Comparison of ENCODE assay signal across 1 cellular context in the genomic region with DNA sequence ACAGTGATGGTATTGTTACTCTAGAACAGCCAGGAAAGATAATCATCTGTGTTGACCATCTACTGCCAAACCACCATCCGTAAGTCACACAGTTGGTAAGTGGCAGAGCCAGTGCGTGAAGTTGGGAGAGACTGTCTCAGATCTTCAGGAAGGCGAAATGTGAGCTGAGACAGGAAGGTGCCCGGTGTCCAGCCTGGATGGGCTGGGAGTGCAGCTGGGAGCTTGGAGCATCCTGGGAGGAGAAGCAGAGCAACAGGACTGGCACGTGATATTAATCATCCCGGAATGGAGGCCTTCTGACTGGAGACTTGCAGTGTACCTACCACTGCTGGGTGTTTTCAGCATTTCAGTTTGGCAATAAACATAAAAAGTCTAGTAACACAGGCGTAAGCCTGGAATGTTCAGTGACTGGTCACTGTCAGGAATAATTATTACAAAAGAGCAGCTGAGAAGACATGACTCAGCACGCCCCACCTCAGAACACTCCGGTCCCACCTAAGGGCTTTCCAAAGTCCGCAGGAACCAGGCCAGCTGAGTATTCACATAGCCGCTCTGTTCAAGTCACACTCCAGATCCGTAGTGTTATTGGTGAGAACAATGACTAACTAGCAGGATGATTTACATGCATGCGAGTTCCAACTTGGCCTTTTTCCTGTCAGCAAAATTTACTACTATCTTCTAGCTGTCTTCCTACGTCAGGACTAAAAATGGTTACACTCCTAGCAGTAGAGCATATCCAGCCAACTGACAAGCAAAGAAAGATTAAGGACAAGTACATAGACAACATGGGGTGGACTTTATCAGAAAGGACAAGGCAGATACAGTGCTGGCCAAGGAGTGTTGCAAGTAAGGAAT.
TF ChIP-seq lines count a peak whose summit lies in the region.

No MANE protein-coding gene starts in this region.

TF ChIP-seq in GM23338, 12 proteins besides CTCF, POLR2A, EP300 and RAD21 (continued from another document):
- TF ChIP-seq, protein P1, sequence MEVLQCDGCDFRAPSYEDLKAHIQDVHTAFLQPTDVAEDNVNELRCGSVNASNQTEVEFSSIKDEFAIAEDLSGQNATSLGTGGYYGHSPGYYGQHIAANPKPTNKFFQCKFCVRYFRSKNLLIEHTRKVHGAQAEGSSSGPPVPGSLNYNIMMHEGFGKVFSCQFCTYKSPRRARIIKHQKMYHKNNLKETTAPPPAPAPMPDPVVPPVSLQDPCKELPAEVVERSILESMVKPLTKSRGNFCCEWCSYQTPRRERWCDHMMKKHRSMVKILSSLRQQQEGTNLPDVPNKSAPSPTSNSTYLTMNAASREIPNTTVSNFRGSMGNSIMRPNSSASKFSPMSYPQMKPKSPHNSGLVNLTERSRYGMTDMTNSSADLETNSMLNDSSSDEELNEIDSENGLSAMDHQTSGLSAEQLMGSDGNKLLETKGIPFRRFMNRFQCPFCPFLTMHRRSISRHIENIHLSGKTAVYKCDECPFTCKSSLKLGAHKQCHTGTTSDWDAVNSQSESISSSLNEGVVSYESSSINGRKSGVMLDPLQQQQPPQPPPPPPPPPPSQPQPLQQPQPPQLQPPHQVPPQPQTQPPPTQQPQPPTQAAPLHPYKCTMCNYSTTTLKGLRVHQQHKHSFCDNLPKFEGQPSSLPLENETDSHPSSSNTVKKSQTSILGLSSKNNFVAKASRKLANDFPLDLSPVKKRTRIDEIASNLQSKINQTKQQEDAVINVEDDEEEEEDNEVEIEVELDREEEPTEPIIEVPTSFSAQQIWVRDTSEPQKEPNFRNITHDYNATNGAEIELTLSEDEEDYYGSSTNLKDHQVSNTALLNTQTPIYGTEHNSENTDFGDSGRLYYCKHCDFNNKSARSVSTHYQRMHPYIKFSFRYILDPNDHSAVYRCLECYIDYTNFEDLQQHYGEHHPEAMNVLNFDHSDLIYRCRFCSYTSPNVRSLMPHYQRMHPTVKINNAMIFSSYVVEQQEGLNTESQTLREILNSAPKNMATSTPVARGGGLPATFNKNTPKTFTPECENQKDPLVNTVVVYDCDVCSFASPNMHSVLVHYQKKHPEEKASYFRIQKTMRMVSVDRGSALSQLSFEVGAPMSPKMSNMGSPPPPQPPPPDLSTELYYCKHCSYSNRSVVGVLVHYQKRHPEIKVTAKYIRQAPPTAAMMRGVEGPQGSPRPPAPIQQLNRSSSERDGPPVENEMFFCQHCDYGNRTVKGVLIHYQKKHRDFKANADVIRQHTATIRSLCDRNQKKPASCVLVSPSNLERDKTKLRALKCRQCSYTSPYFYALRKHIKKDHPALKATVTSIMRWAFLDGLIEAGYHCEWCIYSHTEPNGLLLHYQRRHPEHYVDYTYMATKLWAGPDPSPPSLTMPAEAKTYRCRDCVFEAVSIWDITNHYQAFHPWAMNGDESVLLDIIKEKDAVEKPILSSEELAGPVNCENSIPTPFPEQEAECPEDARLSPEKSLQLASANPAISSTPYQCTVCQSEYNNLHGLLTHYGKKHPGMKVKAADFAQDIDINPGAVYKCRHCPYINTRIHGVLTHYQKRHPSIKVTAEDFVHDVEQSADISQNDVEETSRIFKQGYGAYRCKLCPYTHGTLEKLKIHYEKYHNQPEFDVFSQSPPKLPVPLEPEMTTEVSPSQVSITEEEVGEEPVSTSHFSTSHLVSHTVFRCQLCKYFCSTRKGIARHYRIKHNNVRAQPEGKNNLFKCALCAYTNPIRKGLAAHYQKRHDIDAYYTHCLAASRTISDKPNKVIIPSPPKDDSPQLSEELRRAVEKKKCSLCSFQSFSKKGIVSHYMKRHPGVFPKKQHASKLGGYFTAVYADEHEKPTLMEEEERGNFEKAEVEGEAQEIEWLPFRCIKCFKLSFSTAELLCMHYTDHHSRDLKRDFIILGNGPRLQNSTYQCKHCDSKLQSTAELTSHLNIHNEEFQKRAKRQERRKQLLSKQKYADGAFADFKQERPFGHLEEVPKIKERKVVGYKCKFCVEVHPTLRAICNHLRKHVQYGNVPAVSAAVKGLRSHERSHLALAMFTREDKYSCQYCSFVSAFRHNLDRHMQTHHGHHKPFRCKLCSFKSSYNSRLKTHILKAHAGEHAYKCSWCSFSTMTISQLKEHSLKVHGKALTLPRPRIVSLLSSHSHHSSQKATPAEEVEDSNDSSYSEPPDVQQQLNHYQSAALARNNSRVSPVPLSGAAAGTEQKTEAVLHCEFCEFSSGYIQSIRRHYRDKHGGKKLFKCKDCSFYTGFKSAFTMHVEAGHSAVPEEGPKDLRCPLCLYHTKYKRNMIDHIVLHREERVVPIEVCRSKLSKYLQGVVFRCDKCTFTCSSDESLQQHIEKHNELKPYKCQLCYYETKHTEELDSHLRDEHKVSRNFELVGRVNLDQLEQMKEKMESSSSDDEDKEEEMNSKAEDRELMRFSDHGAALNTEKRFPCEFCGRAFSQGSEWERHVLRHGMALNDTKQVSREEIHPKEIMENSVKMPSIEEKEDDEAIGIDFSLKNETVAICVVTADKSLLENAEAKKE (CRISPR knock-in tag; IDR thresholded peaks at IDR 0.05), result no peak
- TF ChIP-seq JUNB (IDR thresholded peaks at IDR 0.05; ENCODE audit: unreplicated experiment), result no peak
